In genomic region chr9:37423508-37423907, GRCh38 we compare ENCODE assay signal across 9 cellular contexts. TPM values are rescaled to one million over a fixed set of nuclear protein-coding genes. Genes with fewer than 3 reads are reported as not detected.
DNase-seq lines count a peak whose midpoint lies in the region; ATAC-seq and TF ChIP-seq lines count a peak whose summit lies in the region.
"Had no signal": no experiment of that assay in that cellular context is flagged by ENCODE, and none has a peak within 500 bp of the region (broad histone marks: within the 10 kb centered on the region; RNA-seq: fewer than 3 reads in every experiment).

No MANE protein-coding gene starts in this region.

- intact Hi-C loops in sigmoid colon (cut with DNase I) = loop anchor here (5.0 kb wide), 3 partner anchors 39 to 169 kb away; partner anchors contain the start of genes POLR1E and TOMM5

- TF ChIP-seq CTCF in GM12864 (IDR thresholded peaks at IDR 0.05; ENCODE audit: low read depth, low read length, missing control alignments) (no peak), fibroblast of pulmonary artery (IDR thresholded peaks at IDR 0.05; ENCODE audit: low read length, missing control alignments) (no peak), sigmoid colon (IDR thresholded peaks at IDR 0.05) (no peak)

- H3K27ac ChIP-seq in SK-N-MC = no peak overlapping the region
- peak overlapping the region in 1 of 4 donors; percentile 88 for H3K27ac ChIP-seq in sigmoid colon

- DNase-seq in GM12864 (ENCODE audit: low read depth) = no peak
- DNase-seq in SK-N-MC (ENCODE audit: low read depth, low spot score) = no peak
- DNase-seq in fibroblast of pulmonary artery (ENCODE audit: low read depth) = no peak
- DNase-seq in sigmoid colon = no peak
- DNase-seq in SKM-1 treated with dmso at 0.1 percent for 144 hours (lab: John Stamatoyannopoulos, UW; ENCODE audit: unreplicated experiment) = no peak
- no peak for DNase-seq in AG20443 (ENCODE audit: low spot score)
- DNase-seq in NK-92 (lab: John Stamatoyannopoulos, UW; ENCODE audit: unreplicated experiment) = no peak
- DNase-seq: NCI-H1105 treated with DMSO at 0.1 percent for 48 hours had no signal

- TF ChIP-seq POLR2A in sigmoid colon (IDR thresholded peaks at IDR 0.05) = no peak

- no peaks in the 10 kb centered on the region for H3K27me3 ChIP-seq in sigmoid colon

- peaks cover 0 to 38% (median 31%) of the 10 kb centered on the region in 4 donors for H3K4me1 ChIP-seq in sigmoid colon

- WGBS in sigmoid colon, 2 donors = 47 to 75% methylated on average over 2 of the region's 2 CpGs

- TF ChIP-seq EP300 in sigmoid colon (IDR thresholded peaks at IDR 0.05) = no peak

- H3K4me3 ChIP-seq in GM12864 (ENCODE audit: low read depth, low read length) = peak overlapping the region; percentile 72
- peak overlapping the region; percentile 98 for H3K4me3 ChIP-seq in SK-N-MC
- peak overlapping the region; percentile 94 for H3K4me3 ChIP-seq in fibroblast of pulmonary artery (replicated peaks; ENCODE audit: low read depth, low read length)
- H3K4me3 ChIP-seq in sigmoid colon = peak overlapping the region; percentile 72 to 91 (median 76)

- H3K9ac ChIP-seq in SK-N-MC (ENCODE audit: insufficient read length) = peak overlapping the region; percentile 96

- H3K36me3 ChIP-seq in SK-N-MC (ENCODE audit: insufficient read depth, low read length) (peaks cover 27% of the 10 kb centered on the region), sigmoid colon (peaks cover 6 to 26% (median 19%) of the 10 kb centered on the region in 4 donors)

- no peak for ATAC-seq in HG03025 (IDR thresholded peaks at IDR 0.05; ENCODE audit: low FRiP score, unreplicated experiment)

- H3K9me3 ChIP-seq in SK-N-MC (ENCODE audit: low read depth, low read length) (no peaks in the 10 kb centered on the region), sigmoid colon (no peaks in the 10 kb centered on the region)

RNA-seq across cellular contexts. Expression of gene GRHPR, which starts 1.0 kb away (rescaled TPM):
- total RNA-seq in sigmoid colon = 100 to 1,000 TPM; 127 to 165 (median 157) TPM
- polyA plus RNA-seq in sigmoid colon = 10 to 100 TPM; 84.1 to 94.9 (median 88.8) TPM

RNA-seq across cellular contexts. Expression of gene ZBTB5, which starts 41.7 kb away (rescaled TPM):
- total RNA-seq in sigmoid colon = 10 to 100 TPM in 2 of 4 donors, 1 to 10 TPM in 2; 7.2 to 11.1 (median 10.2) TPM
- 1 to 10 TPM; 3.6 to 7.7 (median 4.4) TPM for polyA plus RNA-seq in sigmoid colon
